In the genomic region with DNA sequence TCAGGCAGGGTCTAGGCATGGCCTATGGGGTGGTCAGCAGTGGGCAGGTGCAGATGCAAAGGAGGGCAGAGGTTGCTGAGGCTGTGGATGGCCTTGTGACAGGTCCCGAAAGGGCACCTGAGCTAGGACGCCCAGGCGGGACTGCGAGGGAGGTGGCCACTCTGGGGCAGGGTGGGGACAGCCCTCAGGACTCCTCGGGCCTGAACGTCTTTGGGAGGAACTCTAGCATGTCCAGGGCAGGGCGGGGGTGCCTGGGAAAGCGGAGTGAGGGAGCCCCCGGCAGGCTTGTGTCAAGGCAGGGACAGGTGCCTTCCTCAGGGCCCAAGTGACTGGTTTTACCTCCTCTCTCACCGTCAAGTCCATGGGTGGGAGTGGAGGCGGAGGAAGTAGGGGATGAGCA, we compare ENCODE assay signal across 26 cellular contexts.
"Had no signal": no experiment of that assay in that cellular context is flagged by ENCODE, and none has a peak within 500 bp of the region (broad histone marks: within the 10 kb centered on the region; RNA-seq: fewer than 3 reads in every experiment).

No MANE protein-coding gene starts in this region.

- H3K36me3 Mint-ChIP-seq: naive thymus-derived CD4-positive, alpha-beta T cell; stimulated activated naive B cell treated with anti-CD40 and anti-IgM and Interleukin-4, amounts not matched to agents 10 μg/mL and 1 μg/mL and 100 μg/mL, for 72 hours had no signal

- ATAC-seq: effector memory CD8-positive, alpha-beta T cell; heart right ventricle; left ventricle myocardium superior; lower lobe of right lung; naive thymus-derived CD4-positive, alpha-beta T cell; pancreas; right lobe of liver; stimulated activated naive B cell treated with anti-CD40 and anti-IgM and Interleukin-4, amounts not matched to agents 10 μg/mL and 1 μg/mL and 100 μg/mL, for 72 hours had no signal

- H3K4me3 ChIP-seq: esophagus squamous epithelium, heart right ventricle, lower lobe of right lung, pancreas, right lobe of liver, thoracic aorta, tibial nerve had no signal

- H3K4me1 Mint-ChIP-seq: central memory CD8-positive, alpha-beta T cell; stimulated activated naive B cell treated with anti-CD40 and anti-IgM and Interleukin-4, amounts not matched to agents 10 μg/mL and 1 μg/mL and 100 μg/mL, for 72 hours had no signal

- H3K27me3 Mint-ChIP-seq: stimulated activated naive CD8-positive, alpha-beta T cell treated with anti-CD3 and anti-CD28 coated beads, Interleukin-15, Interleukin-2, amounts not matched to agents 100 ng/mL and 50 ng/mL, for 24 hours had no signal

- FAIRE-seq: endometrium, keratinocyte, pancreas, small intestine had no signal

- DNase-seq: cortex of kidney; effector memory CD8-positive, alpha-beta T cell; erythroblast; esophagus squamous epithelium; foreskin melanocyte; glutamatergic neuron; heart right ventricle; hippocampal formation; left ventricle myocardium superior; lower lobe of right lung; midbrain; naive thymus-derived CD4-positive, alpha-beta T cell; right lobe of liver; stimulated activated CD4-positive, alpha-beta T cell treated with anti-CD3 and anti-CD28 coated beads, Interleukin-15, amount 100 ng/mL, for 24 hours; stimulated activated CD4-positive, alpha-beta T cell treated with anti-CD3 and anti-CD28 coated beads, Interleukin-2, amount 100 ng/mL, for 48 hours; stimulated activated naive B cell treated with anti-CD40 and anti-IgM and Interleukin-4, amounts not matched to agents 10 μg/mL and 1 μg/mL and 100 μg/mL, for 72 hours had no signal

- H3K9me3 ChIP-seq: esophagus squamous epithelium, heart right ventricle, lower lobe of right lung, neutrophil, pancreas, right lobe of liver, thoracic aorta, tibial nerve had no signal

- H3K27ac Mint-ChIP-seq: effector memory CD8-positive, alpha-beta T cell; naive thymus-derived CD4-positive, alpha-beta T cell; stimulated activated naive B cell treated with anti-CD40 and anti-IgM and Interleukin-4, amounts not matched to agents 10 μg/mL and 1 μg/mL and 100 μg/mL, for 72 hours; stimulated activated naive CD8-positive, alpha-beta T cell treated with anti-CD3 and anti-CD28 coated beads, Interleukin-15, Interleukin-2, amounts not matched to agents 100 ng/mL and 50 ng/mL, for 24 hours had no signal

- H3K4me1 ChIP-seq: heart right ventricle, lower lobe of right lung, pancreas, right lobe of liver, tibial nerve had no signal

- H3K27me3 ChIP-seq: pancreas had no signal

- H3K27ac ChIP-seq: esophagus squamous epithelium, heart right ventricle, lower lobe of right lung, neutrophil, pancreas, right lobe of liver, thoracic aorta, tibial nerve had no signal

- H3K36me3 ChIP-seq: esophagus squamous epithelium, heart right ventricle, lower lobe of right lung, neutrophil, pancreas, right lobe of liver, thoracic aorta, tibial nerve had no signal

- H3K4me3 Mint-ChIP-seq: central memory CD8-positive, alpha-beta T cell; effector memory CD8-positive, alpha-beta T cell; naive thymus-derived CD4-positive, alpha-beta T cell; nephron; stimulated activated naive B cell treated with anti-CD40 and anti-IgM and Interleukin-4, amounts not matched to agents 10 μg/mL and 1 μg/mL and 100 μg/mL, for 72 hours; stimulated activated naive CD8-positive, alpha-beta T cell treated with anti-CD3 and anti-CD28 coated beads, Interleukin-15, Interleukin-2, amounts not matched to agents 100 ng/mL and 50 ng/mL, for 24 hours had no signal

- H3K9me3 Mint-ChIP-seq: central memory CD8-positive, alpha-beta T cell; effector memory CD8-positive, alpha-beta T cell; nephron; stimulated activated naive CD8-positive, alpha-beta T cell treated with anti-CD3 and anti-CD28 coated beads, Interleukin-15, Interleukin-2, amounts not matched to agents 100 ng/mL and 50 ng/mL, for 24 hours had no signal
